Comparison of ENCODE assay signal across 8 cellular contexts in the genomic region with DNA sequence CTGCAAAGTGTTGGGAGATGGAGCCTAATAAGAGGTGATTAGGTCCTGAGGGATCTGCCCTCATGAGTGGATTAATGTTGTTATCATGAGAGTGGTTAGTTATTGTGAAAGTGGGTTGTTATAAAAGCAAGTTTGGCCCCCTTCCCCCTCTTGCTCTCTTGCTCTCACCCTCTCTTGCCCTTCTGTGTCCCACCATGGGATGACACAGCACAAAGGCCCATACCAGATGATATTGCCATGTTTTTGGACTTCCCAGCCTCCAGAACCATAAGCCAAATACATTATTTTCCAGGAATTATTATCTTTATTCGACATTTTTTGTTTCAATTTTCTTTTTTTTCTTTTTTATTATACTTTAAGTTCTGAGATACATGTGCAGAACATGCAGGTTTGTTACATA. TPM values are rescaled to one million over a fixed set of nuclear protein-coding genes. Genes with fewer than 3 reads are reported as not detected.
"Had no signal": no experiment of that assay in that cellular context is flagged by ENCODE, and none has a peak within 500 bp of the region (broad histone marks: within the 10 kb centered on the region; RNA-seq: fewer than 3 reads in every experiment).

No MANE protein-coding gene starts in this region.

- H3K9me3 ChIP-seq: HAP-1 had no signal

- H3K27ac ChIP-seq: HL-60 had no signal

- H3K36me3 ChIP-seq: HAP-1 had no signal

- DNase-seq: H7, HFFc6, IMR-90, KBM-7 had no signal

- H3K4me2 ChIP-seq: GM23338 had no signal

- ATAC-seq: GM23338, HCT116 had no signal

- H2AFZ ChIP-seq: GM23338 had no signal

- H3K4me1 ChIP-seq: HAP-1 had no signal

- H3K4me3 ChIP-seq: GM23338, HAP-1 had no signal

RNA-seq across cellular contexts. Expression of a gene that starts 41.4 kb away (rescaled TPM):
- total RNA-seq: HFFc6, IMR-90 had no signal
- polyA plus RNA-seq: IMR-90 had no signal
